Comparison of ENCODE assay signal across 22 cellular contexts in genomic region chr6:143346004-143346403, GRCh38.
"Had no signal": no experiment of that assay in that cellular context is flagged by ENCODE, and none has a peak within 500 bp of the region (broad histone marks: within the 10 kb centered on the region; RNA-seq: fewer than 3 reads in every experiment).

No MANE protein-coding gene starts in this region.

- H3K4me1 ChIP-seq: ascending aorta, esophagus muscularis mucosa, heart right ventricle, lower lobe of right lung, upper lobe of left lung had no signal

- H3K27me3 ChIP-seq: ascending aorta, esophagus muscularis mucosa, heart right ventricle, upper lobe of left lung had no signal

- H3K27ac ChIP-seq: ascending aorta, esophagus muscularis mucosa, heart right ventricle, lower lobe of right lung, upper lobe of left lung had no signal

- H3K4me2 ChIP-seq: smooth muscle cell had no signal

- DNase-seq: activated CD4-positive, alpha-beta T cell treated with anti-CD3 and anti-CD28 coated beads for 1 hour; activated CD4-positive, alpha-beta T cell treated with anti-CD3 and anti-CD28 coated beads, Interleukin-2, amount 50 U/mL, for 1 hour; activated CD8-positive, alpha-beta T cell treated with anti-CD3 and anti-CD28 coated beads, Interleukin-2, amount 10 ng/mL, durations not matched to agents 7 days and 5 days; activated gamma-delta T cell; central memory CD4-positive, alpha-beta T cell; islet precursor cell; left colon; lower lobe of right lung; mesendoderm; mucosa of descending colon; naive B cell; nucleus accumbens; stimulated activated CD4-positive, alpha-beta T cell treated with anti-CD3 and anti-CD28 coated beads, Interleukin-15, amount 100 ng/mL, for 24 hours; stimulated activated CD8-positive, alpha-beta memory T cell treated with anti-CD3 and anti-CD28 coated beads, Interleukin-4, amount 100 ng/mL, for 48 hours; stimulated activated naive B cell treated with anti-CD40 and anti-IgM and Interleukin-4, amounts not matched to agents 10 μg/mL and 1 μg/mL and 100 μg/mL, for 72 hours; T-cell; upper lobe of left lung had no signal

- H3K4me3 ChIP-seq: ascending aorta, esophagus muscularis mucosa, heart right ventricle, lower lobe of right lung, mucosa of descending colon, smooth muscle cell, thoracic aorta, upper lobe of left lung had no signal

- H3K36me3 ChIP-seq: ascending aorta, esophagus muscularis mucosa, lower lobe of right lung, thoracic aorta, upper lobe of left lung had no signal

- H3K9me3 ChIP-seq: esophagus muscularis mucosa, lower lobe of right lung, mucosa of descending colon, thoracic aorta, upper lobe of left lung had no signal
